In genomic region chr12:91582799-91583198, GRCh38 we compare ENCODE assay signal across 27 cellular contexts.
"Had no signal": no experiment of that assay in that cellular context is flagged by ENCODE, and none has a peak within 500 bp of the region (broad histone marks: within the 10 kb centered on the region; RNA-seq: fewer than 3 reads in every experiment).

No MANE protein-coding gene starts in this region.

- H3K27ac ChIP-seq: brain microvascular endothelial cell, coronary artery, esophagus muscularis mucosa, foreskin keratinocyte, gastrocnemius medialis had no signal

- H3K36me3 Mint-ChIP-seq: activated naive CD8-positive, alpha-beta T cell had no signal

- H3K27me3 Mint-ChIP-seq: activated CD4-positive, alpha-beta memory T cell treated with anti-CD3 and anti-CD28 coated beads, Interleukin-2, amount 10 ng/mL, durations not matched to agents 7 days and 5 days; activated CD4-positive, alpha-beta T cell treated with anti-CD3 and anti-CD28 coated beads, Interleukin-2, amount 10 ng/mL, durations not matched to agents 7 days and 5 days; activated naive CD8-positive, alpha-beta T cell; activated T-helper 17 cell treated with anti-CD3 and anti-CD28 coated beads, Interleukin-2, amount 50 U/mL, for 72 hours; central memory CD8-positive, alpha-beta T cell; dendritic cell treated with granulocyte-macrophage colony-stimulating factor and Interleukin-4, amounts not matched to agents 40 ng/mL and 50 ng/mL, for 4 days; effector memory CD8-positive, alpha-beta T cell had no signal

- H3K4me3 ChIP-seq: coronary artery, dorsolateral prefrontal cortex, esophagus muscularis mucosa, gastrocnemius medialis had no signal

- H3K4me3 Mint-ChIP-seq: activated CD4-positive, alpha-beta memory T cell treated with anti-CD3 and anti-CD28 coated beads, Interleukin-2, amount 10 ng/mL, durations not matched to agents 7 days and 5 days; activated CD4-positive, alpha-beta T cell treated with anti-CD3 and anti-CD28 coated beads, Interleukin-2, amount 10 ng/mL, durations not matched to agents 7 days and 5 days; activated naive CD8-positive, alpha-beta T cell; activated T-cell treated with anti-CD3 and anti-CD28 coated beads, Interleukin-2, amount 50 U/mL, for 4 hours; activated T-helper 17 cell treated with anti-CD3 and anti-CD28 coated beads, Interleukin-2, amount 50 U/mL, for 72 hours; central memory CD8-positive, alpha-beta T cell; dendritic cell treated with granulocyte-macrophage colony-stimulating factor and Interleukin-4, amounts not matched to agents 40 ng/mL and 50 ng/mL, for 4 days; effector memory CD8-positive, alpha-beta T cell had no signal

- ATAC-seq: activated T-cell treated with anti-CD3 and anti-CD28 coated beads, Interleukin-2, amount 50 U/mL, for 4 hours; activated T-helper 17 cell treated with anti-CD3 and anti-CD28 coated beads, Interleukin-2, amount 50 U/mL, for 72 hours; effector memory CD8-positive, alpha-beta T cell; foreskin keratinocyte; gastrocnemius medialis had no signal

- H3K27me3 ChIP-seq: brain microvascular endothelial cell, dorsolateral prefrontal cortex, esophagus muscularis mucosa, foreskin keratinocyte, gastrocnemius medialis had no signal

- H3K4me1 ChIP-seq: foreskin keratinocyte had no signal

- H3K9me3 Mint-ChIP-seq: activated CD4-positive, alpha-beta memory T cell treated with anti-CD3 and anti-CD28 coated beads, Interleukin-2, amount 10 ng/mL, durations not matched to agents 7 days and 5 days; activated CD4-positive, alpha-beta T cell treated with anti-CD3 and anti-CD28 coated beads, Interleukin-2, amount 10 ng/mL, durations not matched to agents 7 days and 5 days; activated T-cell treated with anti-CD3 and anti-CD28 coated beads, Interleukin-2, amount 50 U/mL, for 4 hours; activated T-helper 17 cell treated with anti-CD3 and anti-CD28 coated beads, Interleukin-2, amount 50 U/mL, for 72 hours; central memory CD8-positive, alpha-beta T cell; dendritic cell treated with granulocyte-macrophage colony-stimulating factor and Interleukin-4, amounts not matched to agents 40 ng/mL and 50 ng/mL, for 4 days; effector memory CD8-positive, alpha-beta T cell had no signal

- H3K27ac Mint-ChIP-seq: activated CD4-positive, alpha-beta memory T cell treated with anti-CD3 and anti-CD28 coated beads, Interleukin-2, amount 10 ng/mL, durations not matched to agents 7 days and 5 days; activated CD4-positive, alpha-beta T cell treated with anti-CD3 and anti-CD28 coated beads, Interleukin-2, amount 10 ng/mL, durations not matched to agents 7 days and 5 days; activated naive CD8-positive, alpha-beta T cell; activated T-helper 17 cell treated with anti-CD3 and anti-CD28 coated beads, Interleukin-2, amount 50 U/mL, for 72 hours; dendritic cell treated with granulocyte-macrophage colony-stimulating factor and Interleukin-4, amounts not matched to agents 40 ng/mL and 50 ng/mL, for 4 days; effector memory CD8-positive, alpha-beta T cell had no signal

- H3K36me3 ChIP-seq: brain microvascular endothelial cell, esophagus muscularis mucosa, gastrocnemius medialis had no signal

- H3K9me3 ChIP-seq: esophagus muscularis mucosa, gastrocnemius medialis had no signal

- DNase-seq: activated CD4-positive, alpha-beta memory T cell treated with anti-CD3 and anti-CD28 coated beads, Interleukin-2, amount 10 ng/mL, durations not matched to agents 7 days and 5 days; activated CD4-positive, alpha-beta T cell treated with anti-CD3 and anti-CD28 coated beads for 1 hour; activated CD4-positive, alpha-beta T cell treated with anti-CD3 and anti-CD28 coated beads for 4 hours; activated CD4-positive, alpha-beta T cell treated with anti-CD3 and anti-CD28 coated beads, Interleukin-2, amount 10 ng/mL, durations not matched to agents 7 days and 5 days; activated CD4-positive, alpha-beta T cell treated with anti-CD3 and anti-CD28 coated beads, Interleukin-2, amount 50 U/mL, for 4 hours; activated CD8-positive, alpha-beta memory T cell treated with anti-CD3 and anti-CD28 coated beads, Interleukin-2, amount 50 U/mL, for 48 hours; activated effector memory CD4-positive, alpha-beta T cell treated with Interleukin-2 at 50 U/mL for 16 hours; activated gamma-delta T cell treated with Interleukin-2 at 50 U/mL for 16 hours; activated naive CD4-positive, alpha-beta T cell treated with anti-CD3 and anti-CD28 coated beads, Interleukin-2, amount 50 U/mL, for 16 hours; activated naive CD4-positive, alpha-beta T cell treated with Interleukin-2 at 50 U/mL for 16 hours; activated T-cell treated with anti-CD3 and anti-CD28 coated beads, Interleukin-2, amount 50 U/mL, for 4 hours; amniotic stem cell; anterior cingulate cortex; brain microvascular endothelial cell; dorsolateral prefrontal cortex; effector memory CD8-positive, alpha-beta T cell; erythroblast; foreskin keratinocyte; gastrocnemius medialis; glutamatergic neuron; T-helper 2 cell had no signal
